Comparison of ENCODE assay signal across 14 cellular contexts in the genomic region with DNA sequence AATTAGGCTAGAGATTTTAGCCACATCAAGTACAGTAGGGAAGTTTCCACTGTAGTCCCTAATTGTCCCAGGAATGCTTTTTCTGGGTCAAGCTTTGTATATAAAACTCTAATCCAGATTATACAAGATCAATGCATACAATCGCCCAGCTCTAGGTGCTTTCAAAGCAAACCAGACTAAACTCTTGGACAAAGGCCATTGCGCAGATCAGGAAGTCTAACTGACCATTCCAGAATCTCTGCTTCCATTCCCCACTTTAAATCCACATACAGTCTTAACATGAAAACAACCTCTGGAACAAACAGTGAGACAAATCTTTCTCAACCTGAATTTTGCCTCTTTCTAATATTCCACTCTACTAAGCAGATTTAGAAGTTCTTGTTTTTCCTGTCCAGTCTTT.
DNase-seq lines count a peak whose midpoint lies in the region; ATAC-seq and TF ChIP-seq lines count a peak whose summit lies in the region.
"Had no signal": no experiment of that assay in that cellular context is flagged by ENCODE, and none has a peak within 500 bp of the region (broad histone marks: within the 10 kb centered on the region; RNA-seq: fewer than 3 reads in every experiment).

No MANE protein-coding gene starts in this region.

- peaks cover 0 to 15% of the 10 kb centered on the region in 2 donors for H3K36me3 ChIP-seq in adrenal gland (replicated peaks in 1 of 2)
- H3K36me3 ChIP-seq in gastroesophageal sphincter = peaks cover 0 to 36% of the 10 kb centered on the region in 2 donors
- H3K36me3 ChIP-seq: vagina had no signal

- TF ChIP-seq CTCF in AG04450 (IDR thresholded peaks at IDR 0.05; ENCODE audit: low read depth, low read length) = no peak
- no peak for TF ChIP-seq CTCF in adrenal gland (IDR thresholded peaks at IDR 0.05)
- TF ChIP-seq CTCF in gastroesophageal sphincter (IDR thresholded peaks at IDR 0.05) = no peak
- no peak for TF ChIP-seq CTCF in retinal pigment epithelial cell (conservative IDR thresholded peaks at IDR 0.05; ENCODE audit: low read depth, low read length)
- TF ChIP-seq CTCF in GM10248 (IDR thresholded peaks at IDR 0.05; ENCODE audit: control extremely low read depth, extremely low read depth, low read depth, missing control alignments) = no peak
- TF ChIP-seq CTCF in lower leg skin (IDR thresholded peaks at IDR 0.05) = no peak

- peaks cover 12 to 26% of the 10 kb centered on the region in 2 donors for H3K4me1 ChIP-seq in adrenal gland (replicated peaks in 1 of 2)
- H3K4me1 ChIP-seq in gastroesophageal sphincter = peaks cover 10 to 73% (median 16%) of the 10 kb centered on the region in 3 donors
- H3K4me1 ChIP-seq: vagina had no signal

- H3K4me3 ChIP-seq in AG04450 (ENCODE audit: low read depth, low read length) (no peak overlapping the region), adrenal gland (no peak overlapping the region), gastroesophageal sphincter (peak overlapping the region in 1 of 2 donors; percentile 5), retinal pigment epithelial cell (ENCODE audit: low read length) (no peak overlapping the region), lower leg skin (ENCODE audit: low read depth, poor library complexity, severe bottlenecking) (no peak overlapping the region)
- H3K4me3 ChIP-seq: vagina had no signal

- TF ChIP-seq POLR2A in adrenal gland (IDR thresholded peaks at IDR 0.05) (no peak), gastroesophageal sphincter (IDR thresholded peaks at IDR 0.05) (no peak), lower leg skin (IDR thresholded peaks at IDR 0.05) (no peak)

- POLR2A ChIA-PET in AG04450 (lab: Yijun Ruan, JAX) = interaction anchor here (0.6 to 1.6 kb wide), 3 partner anchors 17 to 55 kb away, joined by 3 to 7 read pairs (median 6); no protein-coding TSS in a partner anchor
- POLR2A ChIA-PET in GM10248 (lab: Yijun Ruan, JAX) = no interaction called here

- CTCF ChIA-PET in AG04450 (lab: Charles Lee) (no interaction called here), GM10248 (lab: Yijun Ruan, JAX) (interaction anchor here (1.0 to 1.5 kb wide), 2 partner anchors 13 to 170 kb away, joined by 3 to 4 read pairs; no protein-coding TSS in a partner anchor)

- H3K27me3 ChIP-seq in AG04450 (ENCODE audit: control insufficient read depth, insufficient read depth, low read length) = no peaks in the 10 kb centered on the region
- no peaks in the 10 kb centered on the region for H3K27me3 ChIP-seq in adrenal gland
- no peaks in the 10 kb centered on the region for H3K27me3 ChIP-seq in gastroesophageal sphincter
- H3K27me3 ChIP-seq: vagina had no signal

- no peak for TF ChIP-seq EP300 in gastroesophageal sphincter (IDR thresholded peaks at IDR 0.05)

- WGBS in adrenal gland, 4 donors = 62 to 74% (median 71%) methylated on average over 2 of the region's 2 CpGs
- WGBS in gastroesophageal sphincter (ENCODE audit: low coverage in 1 of 2), 2 donors = 17 to 22% methylated on average over 2 of the region's 2 CpGs
- 67 to 69% methylated on average over 2 of the region's 2 CpGs for WGBS in lower leg skin, 2 donors

- intact Hi-C loops in adrenal gland (cut with DNase I) (no loop called here), lower leg skin (cut with DNase I; ENCODE audit: low total_unique reads) (no loop called here)

- no peak for ATAC-seq in gastroesophageal sphincter

- H3K27ac ChIP-seq in AG04450 (ENCODE audit: low read depth, low read length) (peak overlapping the region; percentile 71), adrenal gland (peak overlapping the region in 4 of 5 donors; percentile 52 to 63 (median 56)), gastroesophageal sphincter (peak overlapping the region; percentile 78 to 82 (median 80))
- H3K27ac ChIP-seq: vagina had no signal

- no peak for DNase-seq in AG04450 (ENCODE audit: low read depth, low spot score)
- no peak for DNase-seq in adrenal gland
- DNase-seq in retinal pigment epithelial cell (ENCODE audit: low read depth) = peak; percentile 76
- DNase-seq in GM10248 (ENCODE audit: extremely low spot score) = no peak
- DNase-seq in anterior cingulate cortex (lab: John Stamatoyannopoulos, UW) = no peak
- no peak for DNase-seq in SK-N-DZ (ENCODE audit: low spot score)
- no peak for DNase-seq in lower leg skin (ENCODE audit: low spot score in 2 of 2)
- DNase-seq: activated CD4-positive, alpha-beta memory T cell treated with anti-CD3 and anti-CD28 coated beads, Interleukin-2, amount 10 ng/mL, durations not matched to agents 7 days and 5 days; effector CD8-positive, alpha-beta T cell; NCI-H2081; stimulated activated CD4-positive, alpha-beta T cell treated with anti-CD3 and anti-CD28 coated beads, Interleukin-2, amount 100 ng/mL, for 24 hours; T-helper 9 cell had no signal

- H3K9me3 ChIP-seq in AG04450 (ENCODE audit: control insufficient read depth, insufficient read depth, low read length) = no peaks in the 10 kb centered on the region
- H3K9me3 ChIP-seq in adrenal gland (replicated peaks in 1 of 3) = no peaks in the 10 kb centered on the region
- H3K9me3 ChIP-seq in gastroesophageal sphincter = no peaks in the 10 kb centered on the region
- H3K9me3 ChIP-seq: vagina had no signal
